8 cellular contexts compared by ENCODE assay signal in genomic region chrX:63560601-63561218, GRCh38.
DNase-seq lines count a peak whose midpoint lies in the region; ATAC-seq, FAIRE-seq and TF ChIP-seq lines count a peak whose summit lies in the region.

No MANE protein-coding gene starts in this region.

- intact Hi-C loops in left ventricle myocardium inferior (cut with micrococcal nuclease) (no loop called here), posterior vena cava (cut with DNase I) (no loop called here)

- peak overlapping the region; percentile 60 for H3K27ac ChIP-seq in left ventricle myocardium inferior (replicated peaks)

- H3K4me1 ChIP-seq in adipocyte (ENCODE audit: control insufficient read depth, insufficient read depth, low read length) = no peaks in the 10 kb centered on the region
- H3K4me1 ChIP-seq in left ventricle myocardium inferior = peaks cover 20% of the 10 kb centered on the region

- ATAC-seq in HG02610 (IDR thresholded peaks at IDR 0.05; ENCODE audit: unreplicated experiment) = peak; percentile 99

- H3K27me3 ChIP-seq in adipocyte (replicated peaks; ENCODE audit: control insufficient read depth, insufficient read depth, low read length) (no peaks in the 10 kb centered on the region), left ventricle myocardium inferior (ENCODE audit: low read depth) (no peaks in the 10 kb centered on the region)

- H3K9ac ChIP-seq in adipocyte (ENCODE audit: low read length) = peak overlapping the region; percentile 83

- H3K9me3 ChIP-seq in adipocyte (ENCODE audit: control insufficient read depth, low read length) (peaks cover 2% of the 10 kb centered on the region), left ventricle myocardium inferior (replicated peaks) (no peaks in the 10 kb centered on the region)

- DNase-seq in GM10266 (ENCODE audit: extremely low spot score) = peak; percentile 38
- peak; percentile 92 for DNase-seq in NCI-H1092 treated with DMSO at 0.1 percent for 48 hours (lab: John Stamatoyannopoulos, UW)
- DNase-seq in SW 1271 (lab: John Stamatoyannopoulos, UW) = peak; percentile 18 to 80
- DNase-seq in adipocyte (ENCODE audit: low read depth) = peak; percentile 85
- peak; percentile 35 for DNase-seq in left ventricle myocardium inferior
- DNase-seq in posterior vena cava (ENCODE audit: low spot score) = peak; percentile 80
- peak; percentile 74 for DNase-seq in urothelium cell line (ENCODE audit: low spot score)

- FAIRE-seq in urothelium cell line (lab: Jason Lieb, UNC) = no peak

- H3K36me3 ChIP-seq in adipocyte (ENCODE audit: control insufficient read depth, insufficient read depth, low read length, severe bottlenecking) = no peaks in the 10 kb centered on the region
- no peaks in the 10 kb centered on the region for H3K36me3 ChIP-seq in left ventricle myocardium inferior

- TF ChIP-seq CTCF in GM10266 (IDR thresholded peaks at IDR 0.05; ENCODE audit: control insufficient read depth, insufficient read depth, low read depth, missing control alignments) (no peak), left ventricle myocardium inferior (IDR thresholded peaks at IDR 0.05; ENCODE audit: borderline replicate concordance) (no peak)

- peak overlapping the region; percentile 88 for H3K4me3 ChIP-seq in adipocyte (ENCODE audit: low read length)
- peak overlapping the region; percentile 76 for H3K4me3 ChIP-seq in left ventricle myocardium inferior

Comparison
In these comparisons a context has a peak if more than half of its experiments do, and no peak if none do; other contexts are left out.
1. Peak in every context shown above with its lines: DNase-seq, ATAC-seq, H3K4me3 ChIP-seq and H3K27ac ChIP-seq.
2. DNase-seq: peak in every context shown above with its lines; median percentile 92 in NCI-H1092 treated with DMSO at 0.1 percent for 48 hours; 85 in adipocyte; 80 in posterior vena cava; 74 in urothelium cell line; 49 in SW 1271; 38 in GM10266; 35 in left ventricle myocardium inferior.